8 cellular contexts compared by ENCODE assay signal in genomic region chr17:80544655-80545498, GRCh38. TPM values are rescaled to one million over a fixed set of nuclear protein-coding genes. Genes with fewer than 3 reads are reported as not detected.
A peak's percentile ranks its signal among the peaks of the same experiment; 100 is the strongest.
DNase-seq lines count a peak whose midpoint lies in the region; ATAC-seq and TF ChIP-seq lines count a peak whose summit lies in the region.

Gene RPTOR, plus strand, starts transcription at chr17:80544838. Its CDS starts 792 bp downstream, at chr17:80545630.

- intact Hi-C loops in HCT116 (cut with micrococcal nuclease) (no loop called here), left ventricle myocardium inferior (cut with micrococcal nuclease) (no loop called here), posterior vena cava (cut with DNase I) (loop anchor here in 1 of 2 donors (1.0 kb wide), 1 partner anchor 25 kb away; no protein-coding TSS in a partner anchor)

- H3K4me3 Mint-ChIP-seq in T-helper 17 cell (peak within 1 kb of the TSS; percentile 94), type B pancreatic cell (peak within 1 kb of the TSS; percentile 95)

- H3K27ac ChIP-seq in HCT116 (ENCODE audit: low read depth, low read length), result peak within 1 kb of the TSS; percentile 73
- peak within 1 kb of the TSS; percentile 87 for H3K27ac ChIP-seq in left ventricle myocardium inferior (replicated peaks)

- TF ChIP-seq RAD21 in HCT116 (IDR thresholded peaks at IDR 0.05; ENCODE audit: low read depth), result no peak

- H3K27me3 Mint-ChIP-seq in T-helper 17 cell, result peaks cover 5% of the 10 kb centered on the region
- H3K27me3 Mint-ChIP-seq in type B pancreatic cell, result peaks cover 3% of the 10 kb centered on the region

- no peaks in the 10 kb centered on the region for H3K9me3 Mint-ChIP-seq in type B pancreatic cell

- H3K4me1 Mint-ChIP-seq in T-helper 17 cell, result peaks cover 12% of the 10 kb centered on the region
- peaks cover 20% of the 10 kb centered on the region for H3K4me1 Mint-ChIP-seq in type B pancreatic cell (ENCODE audit: unreplicated experiment)

- H3K27ac Mint-ChIP-seq in T-helper 17 cell, result peak within 1 kb of the TSS; percentile 83
- H3K27ac Mint-ChIP-seq in type B pancreatic cell, result peak within 1 kb of the TSS; percentile 91

- RAD21 ChIA-PET in HCT116 (lab: Charles Lee; ENCODE audit: low non-redundant PET in 1 of 2, low total read pairs in 2 of 2, uncharacterized antibody in 2 of 2, unreplicated experiment in 2 of 2), result no interaction called here

- POLR2A ChIA-PET in HCT116 (lab: Charles Lee), result interaction anchor here (0.6 to 1.4 kb wide), 4 partner anchors 13 to 90 kb away, joined by 3 read pairs; no protein-coding TSS in a partner anchor

- TF ChIP-seq CTCF in HCT116 (IDR thresholded peaks at IDR 0.05 in 2 of 3, conservative IDR thresholded peaks at IDR 0.05 in 1 of 3; ENCODE audit: borderline replicate concordance in 1 of 3, insufficient read depth in 1 of 3, low read depth in 2 of 3, low read length in 2 of 3) (no peak), left ventricle myocardium inferior (IDR thresholded peaks at IDR 0.05; ENCODE audit: borderline replicate concordance) (no peak), type B pancreatic cell (conservative IDR thresholded peaks at IDR 0.05) (no peak)

- TF ChIP-seq POLR2A in HCT116 (IDR thresholded peaks at IDR 0.05; ENCODE audit: borderline replicate concordance, extremely low read depth, insufficient read depth, insufficient read length), result peak; percentile 88

- no peaks in the 10 kb centered on the region for H3K9me3 ChIP-seq in HCT116 (ENCODE audit: control insufficient read depth in 1 of 2, insufficient read depth in 1 of 2, low read depth in 1 of 2, low read length in 2 of 2)
- H3K9me3 ChIP-seq in T-helper 17 cell (ENCODE audit: control insufficient read depth, low read length, poor library complexity, severe bottlenecking), result no peaks in the 10 kb centered on the region
- H3K9me3 ChIP-seq in left ventricle myocardium inferior (replicated peaks), result no peaks in the 10 kb centered on the region

- CTCF ChIA-PET in HCT116 (lab: Charles Lee), result no interaction called here

- H4K20me1 ChIP-seq in HCT116 (ENCODE audit: insufficient read depth), result peaks cover 8% of the 10 kb centered on the region; the same call in 1 of the 2 replicates

- peak within 1 kb of the TSS; percentile 81 to 93 for H3K4me3 ChIP-seq in HCT116 (replicated peaks in 1 of 2; ENCODE audit: low read depth in 1 of 2, low read length in 2 of 2)
- peak within 1 kb of the TSS; percentile 97 for H3K4me3 ChIP-seq in left ventricle myocardium inferior

- peaks cover 0 to 4% of the 10 kb centered on the region in 2 experiments; a peak in 1 of 4 replicates for H3K36me3 ChIP-seq in HCT116 (ENCODE audit: control insufficient read depth in 1 of 2, insufficient read depth in 2 of 2, low read length in 2 of 2)
- no peaks in the 10 kb centered on the region for H3K36me3 ChIP-seq in left ventricle myocardium inferior

- peaks cover 53% of the 10 kb centered on the region for H3K79me2 ChIP-seq in HCT116 (ENCODE audit: insufficient read depth, low read length)

- H3K27me3 ChIP-seq in HCT116 (ENCODE audit: insufficient read depth, low read length) (no peaks in the 10 kb centered on the region), left ventricle myocardium inferior (ENCODE audit: low read depth) (peaks cover 42% of the 10 kb centered on the region)

- BruUV-seq in HCT116 (replicated peaks; lab: Mats Ljungman, UMichigan), result TSS peak; percentile 69

- H3K4me1 ChIP-seq in HCT116 (ENCODE audit: control insufficient read depth in 1 of 2, insufficient read depth in 2 of 2, low read length in 2 of 2), result peaks cover 9 to 29% of the 10 kb centered on the region in 2 experiments
- peaks cover 43% of the 10 kb centered on the region for H3K4me1 ChIP-seq in left ventricle myocardium inferior

- no peaks in the 10 kb centered on the region for H3K9me2 ChIP-seq in HCT116 (ENCODE audit: insufficient read depth)

- peak; percentile 79 for DNase-seq in DMS153 treated with DMSO at 0.1 percent for 48 hours (lab: John Stamatoyannopoulos, UW; ENCODE audit: unreplicated experiment)
- peak; percentile 84 for DNase-seq in HCT116 (ENCODE audit: low read depth, low spot score)
- DNase-seq in NCI-H146 treated with DMSO at 0.1 percent for 48 hours (lab: John Stamatoyannopoulos, UW; ENCODE audit: unreplicated experiment), result peak; percentile 53
- DNase-seq in T-helper 17 cell, result peak; percentile 72 to 77 (median 72)
- DNase-seq in amygdala (lab: John Stamatoyannopoulos, UW), result peak; percentile 47 to 97 (median 87)
- peak; percentile 89 for DNase-seq in left ventricle myocardium inferior
- peak; percentile 97 for DNase-seq in posterior vena cava (ENCODE audit: low spot score)
- DNase-seq in type B pancreatic cell (ENCODE audit: extremely low spot score, unreplicated experiment), result peak; percentile 91

- H3K4me2 ChIP-seq in HCT116 (ENCODE audit: low read length), result peak within 1 kb of the TSS; percentile 83

- no peaks in the 10 kb centered on the region for H3K36me3 Mint-ChIP-seq in T-helper 17 cell (ENCODE audit: low read depth)
- H3K36me3 Mint-ChIP-seq in type B pancreatic cell, result no peaks in the 10 kb centered on the region

- H3K9ac ChIP-seq in HCT116 (ENCODE audit: low read length), result peak within 1 kb of the TSS; percentile 90

- H2AFZ ChIP-seq in HCT116 (ENCODE audit: low read depth, low read length, poor library complexity, severe bottlenecking), result peak within 1 kb of the TSS; percentile 92

- peak; percentile 88 for ATAC-seq in HCT116
- ATAC-seq in T-helper 17 cell, result peak; percentile 100

TF ChIP-seq in HCT116, 20 proteins besides CTCF, POLR2A, EP300 and RAD21:
- TF ChIP-seq SP1 (IDR thresholded peaks at IDR 0.05; ENCODE audit: low read depth) (peak; percentile 88), SIN3A (IDR thresholded peaks at IDR 0.05; ENCODE audit: low read depth) (peak; percentile 91), EZH2 (IDR thresholded peaks at IDR 0.05) (no peak), ZFX (IDR thresholded peaks at IDR 0.05) (peak; percentile 100), TCF7L2 (IDR thresholded peaks at IDR 0.05; ENCODE audit: borderline replicate concordance, extremely low read depth, insufficient read depth, insufficient read length) (peak; percentile 62), CEBPB (IDR thresholded peaks at IDR 0.05; ENCODE audit: low read depth) (no peak), MAX (IDR thresholded peaks at IDR 0.05) (peak; percentile 94), YY1 (IDR thresholded peaks at IDR 0.05; ENCODE audit: extremely low read depth, insufficient replicate concordance, low read depth, low read length) (peak; percentile 99), CBX3 (IDR thresholded peaks at IDR 0.05; ENCODE audit: low read depth) (peak; percentile 88), ZBTB33 (IDR thresholded peaks at IDR 0.05; ENCODE audit: extremely low read depth, insufficient replicate concordance, low read length) (peak; percentile 89), FOSL1 (IDR thresholded peaks at IDR 0.05; ENCODE audit: low read depth) (no peak), EGR1 (IDR thresholded peaks at IDR 0.05; ENCODE audit: low read depth) (peak; percentile 20; the same call in 1 of the 2 replicates), POLR2AphosphoS5 (IDR thresholded peaks at IDR 0.05; ENCODE audit: low read depth, low read length) (peak; percentile 91), JUND (IDR thresholded peaks at IDR 0.05) (no peak)

RNA-seq across cellular contexts. Expression of gene RPTOR, which starts in this region (rescaled TPM):
- total RNA-seq in HCT116 (2021; ENCODE audit: unreplicated experiment) (69.5 TPM), T-helper 17 cell (10 to 100 TPM; 55.1 to 61.5 TPM), left ventricle myocardium inferior (21.8 TPM), posterior vena cava (10 to 100 TPM; 30.1 to 44.1 TPM), type B pancreatic cell (ENCODE audit: low replicate concordance) (29.3 and 39.8 TPM in 2 replicates)
- 30.5 and 37.6 TPM in 2 replicates for polyA plus RNA-seq in HCT116 (2012)

Comparison
In these comparisons a context has a peak if more than half of its experiments do, and no peak if none do; other contexts are left out.
1. Peak in every context shown above with its lines: DNase-seq, ATAC-seq, H3K4me3 ChIP-seq and H3K27ac ChIP-seq.